ENCODE assay signal across 8 cellular contexts in genomic region chr9:97923529-97924108, GRCh38. TPM values are rescaled to one million over a fixed set of nuclear protein-coding genes. Genes with fewer than 3 reads are reported as not detected.
DNase-seq lines count a peak whose midpoint lies in the region; ATAC-seq, FAIRE-seq and TF ChIP-seq lines count a peak whose summit lies in the region.

No MANE protein-coding gene starts in this region.

- no peaks in the 10 kb centered on the region for H3K36me3 Mint-ChIP-seq in WTC11

- TF ChIP-seq CTCF in WTC11 (IDR thresholded peaks at IDR 0.05), result peak; percentile 37; the same call in 1 of the 2 replicates

- H3K9me3 Mint-ChIP-seq in WTC11, result peaks cover 9% of the 10 kb centered on the region

- peak; percentile 39 for ATAC-seq in HG03064 (IDR thresholded peaks at IDR 0.05; ENCODE audit: low read depth, unreplicated experiment)
- ATAC-seq in WTC11, result no peak
- ATAC-seq in left lobe of liver, result peak; percentile 73

- peaks cover 7% of the 10 kb centered on the region for H3K4me1 Mint-ChIP-seq in WTC11

- POLR2A ChIA-PET in WTC11 (lab: Charles Lee), result no interaction called here

- H3K27me3 Mint-ChIP-seq in WTC11 (ENCODE audit: low read depth), result peaks cover 63% of the 10 kb centered on the region

- no peak overlapping the region for H3K27ac Mint-ChIP-seq in WTC11

- DNase-seq in NCI-H2227 (lab: John Stamatoyannopoulos, UW; ENCODE audit: unreplicated experiment), result peak; percentile 80
- DNase-seq in WTC11 (ENCODE audit: low spot score), result peak; percentile 45
- peak; percentile 91 for DNase-seq in cerebellar cortex (ENCODE audit: low spot score)
- DNase-seq in left lobe of liver (ENCODE audit: low spot score), result peak; percentile 77
- peak; percentile 60 to 63 for DNase-seq in stimulated activated CD4-positive, alpha-beta T cell treated with anti-CD3 and anti-CD28 coated beads, Interleukin-2, amount 100 ng/mL, for 48 hours
- no peak for DNase-seq in GOT3 (lab: John Stamatoyannopoulos, UW)

- CTCF ChIA-PET in WTC11 (lab: Charles Lee), result interaction anchor here (0.5 to 2.1 kb wide), 4 partner anchors 23 to 336 kb away, joined by 3 to 7 read pairs (median 3); partner anchors contain the start of gene NANS

- H3K4me3 Mint-ChIP-seq in WTC11, result peak overlapping the region; percentile 44; the same call in 1 of the 2 replicates

- FAIRE-seq in G401.6 (lab: Jason Lieb, UNC), result peak; percentile 90

TF ChIP-seq in WTC11, 78 proteins besides CTCF, POLR2A, EP300 and RAD21 (continues in another document):
- TF ChIP-seq MYBL2 (CRISPR knock-in tag; IDR thresholded peaks at IDR 0.05) (no peak), ZNF317 (CRISPR knock-in tag; IDR thresholded peaks at IDR 0.05; ENCODE audit: borderline replicate concordance, low read depth) (no peak), ATF2 (CRISPR knock-in tag; IDR thresholded peaks at IDR 0.05; ENCODE audit: borderline replicate concordance, low read depth) (no peak), RELA (CRISPR knock-in tag; IDR thresholded peaks at IDR 0.05; ENCODE audit: borderline replicate concordance) (no peak), E2F1 (CRISPR knock-in tag; IDR thresholded peaks at IDR 0.05) (no peak), ZNF671 (CRISPR knock-in tag; IDR thresholded peaks at IDR 0.05) (no peak), PRRX2 (CRISPR knock-in tag; IDR thresholded peaks at IDR 0.05) (no peak), ARID4B (CRISPR knock-in tag; IDR thresholded peaks at IDR 0.05; ENCODE audit: borderline replicate concordance) (no peak), ETV6 (CRISPR knock-in tag; IDR thresholded peaks at IDR 0.05) (no peak), ZBTB43 (CRISPR knock-in tag; IDR thresholded peaks at IDR 0.05) (no peak), ZNF425 (CRISPR knock-in tag; conservative IDR thresholded peaks at IDR 0.05) (no peak), HMGA2 (CRISPR knock-in tag; IDR thresholded peaks at IDR 0.05) (no peak), CDX4 (CRISPR knock-in tag; IDR thresholded peaks at IDR 0.05; ENCODE audit: borderline replicate concordance) (no peak), ZNF512 (CRISPR knock-in tag; IDR thresholded peaks at IDR 0.05; ENCODE audit: borderline replicate concordance) (no peak)

RNA-seq across cellular contexts. Expression of gene TRMO, which starts 1.3 kb away (rescaled TPM):
- total RNA-seq in WTC11 (2021) (3.3 to 4.6 TPM (median 3.9 TPM) in 3 replicates), left lobe of liver (5.1 TPM)

RNA-seq across cellular contexts. Expression of gene HEMGN, which starts 14.4 kb away (rescaled TPM):
- 0.11 to 0.14 TPM (median 0.11 TPM) in 3 replicates for total RNA-seq in WTC11 (2021)
- 0.33 TPM for total RNA-seq in left lobe of liver

RNA-seq across cellular contexts. Expression of gene ANP32B, which starts 59.5 kb away (rescaled TPM):
- total RNA-seq in WTC11 (2021) (149 to 156 TPM (median 150 TPM) in 3 replicates), left lobe of liver (29.0 TPM)
